Comparison of ENCODE assay signal across 2 cellular contexts in the genomic region with DNA sequence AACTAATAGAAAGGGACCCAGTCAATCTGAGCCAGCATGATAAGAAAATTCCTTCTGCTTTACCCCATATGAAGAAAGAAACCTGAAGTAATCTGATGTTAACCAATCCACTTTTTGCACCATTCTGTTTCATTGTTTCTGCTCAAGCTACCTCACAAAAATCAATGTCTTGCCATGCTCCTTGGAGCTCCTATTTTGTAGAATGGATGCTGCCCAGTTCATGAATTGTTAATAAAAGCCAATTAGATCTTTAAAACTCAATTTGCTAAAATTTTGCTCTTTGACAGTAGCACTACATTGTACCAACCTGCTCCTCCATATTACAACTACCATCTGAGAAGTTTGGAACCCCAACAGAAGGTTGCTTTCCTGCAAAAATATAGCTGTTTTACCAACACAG.
TF ChIP-seq lines count a peak whose summit lies in the region.

No MANE protein-coding gene starts in this region.

TF ChIP-seq in HEK293, 187 proteins besides CTCF, POLR2A, EP300 and RAD21:
- TF ChIP-seq, protein P1, sequence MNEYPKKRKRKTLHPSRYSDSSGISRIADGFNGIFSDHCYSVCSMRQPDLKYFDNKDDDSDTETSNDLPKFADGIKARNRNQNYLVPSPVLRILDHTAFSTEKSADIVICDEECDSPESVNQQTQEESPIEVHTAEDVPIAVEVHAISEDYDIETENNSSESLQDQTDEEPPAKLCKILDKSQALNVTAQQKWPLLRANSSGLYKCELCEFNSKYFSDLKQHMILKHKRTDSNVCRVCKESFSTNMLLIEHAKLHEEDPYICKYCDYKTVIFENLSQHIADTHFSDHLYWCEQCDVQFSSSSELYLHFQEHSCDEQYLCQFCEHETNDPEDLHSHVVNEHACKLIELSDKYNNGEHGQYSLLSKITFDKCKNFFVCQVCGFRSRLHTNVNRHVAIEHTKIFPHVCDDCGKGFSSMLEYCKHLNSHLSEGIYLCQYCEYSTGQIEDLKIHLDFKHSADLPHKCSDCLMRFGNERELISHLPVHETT (tag by site-specific recombination; IDR thresholded peaks at IDR 0.05), result no peak
- peak; percentile 99 for TF ChIP-seq ZNF549 (tag by site-specific recombination; IDR thresholded peaks at IDR 0.05)
- no peak for TF ChIP-seq ZXDB (tag by site-specific recombination; IDR thresholded peaks at IDR 0.05)
- TF ChIP-seq REPIN1 (tag by site-specific recombination; IDR thresholded peaks at IDR 0.05; ENCODE audit: low read depth), result no peak
- TF ChIP-seq ZNF48 (tag by site-specific recombination; IDR thresholded peaks at IDR 0.05), result no peak
- no peak for TF ChIP-seq ZNF747 (tag by site-specific recombination; IDR thresholded peaks at IDR 0.05)
- TF ChIP-seq ZNF175 (tag by site-specific recombination; IDR thresholded peaks at IDR 0.05), result no peak

TF ChIP-seq in H1, 55 proteins besides CTCF, POLR2A, EP300 and RAD21 (continued from another document):
- TF ChIP-seq CREB1 (IDR thresholded peaks at IDR 0.05) (no peak), RBBP5 (IDR thresholded peaks at IDR 0.05; ENCODE audit: borderline replicate concordance, low read depth, low read length) (no peak)
- TF ChIP-seq, protein P2, sequence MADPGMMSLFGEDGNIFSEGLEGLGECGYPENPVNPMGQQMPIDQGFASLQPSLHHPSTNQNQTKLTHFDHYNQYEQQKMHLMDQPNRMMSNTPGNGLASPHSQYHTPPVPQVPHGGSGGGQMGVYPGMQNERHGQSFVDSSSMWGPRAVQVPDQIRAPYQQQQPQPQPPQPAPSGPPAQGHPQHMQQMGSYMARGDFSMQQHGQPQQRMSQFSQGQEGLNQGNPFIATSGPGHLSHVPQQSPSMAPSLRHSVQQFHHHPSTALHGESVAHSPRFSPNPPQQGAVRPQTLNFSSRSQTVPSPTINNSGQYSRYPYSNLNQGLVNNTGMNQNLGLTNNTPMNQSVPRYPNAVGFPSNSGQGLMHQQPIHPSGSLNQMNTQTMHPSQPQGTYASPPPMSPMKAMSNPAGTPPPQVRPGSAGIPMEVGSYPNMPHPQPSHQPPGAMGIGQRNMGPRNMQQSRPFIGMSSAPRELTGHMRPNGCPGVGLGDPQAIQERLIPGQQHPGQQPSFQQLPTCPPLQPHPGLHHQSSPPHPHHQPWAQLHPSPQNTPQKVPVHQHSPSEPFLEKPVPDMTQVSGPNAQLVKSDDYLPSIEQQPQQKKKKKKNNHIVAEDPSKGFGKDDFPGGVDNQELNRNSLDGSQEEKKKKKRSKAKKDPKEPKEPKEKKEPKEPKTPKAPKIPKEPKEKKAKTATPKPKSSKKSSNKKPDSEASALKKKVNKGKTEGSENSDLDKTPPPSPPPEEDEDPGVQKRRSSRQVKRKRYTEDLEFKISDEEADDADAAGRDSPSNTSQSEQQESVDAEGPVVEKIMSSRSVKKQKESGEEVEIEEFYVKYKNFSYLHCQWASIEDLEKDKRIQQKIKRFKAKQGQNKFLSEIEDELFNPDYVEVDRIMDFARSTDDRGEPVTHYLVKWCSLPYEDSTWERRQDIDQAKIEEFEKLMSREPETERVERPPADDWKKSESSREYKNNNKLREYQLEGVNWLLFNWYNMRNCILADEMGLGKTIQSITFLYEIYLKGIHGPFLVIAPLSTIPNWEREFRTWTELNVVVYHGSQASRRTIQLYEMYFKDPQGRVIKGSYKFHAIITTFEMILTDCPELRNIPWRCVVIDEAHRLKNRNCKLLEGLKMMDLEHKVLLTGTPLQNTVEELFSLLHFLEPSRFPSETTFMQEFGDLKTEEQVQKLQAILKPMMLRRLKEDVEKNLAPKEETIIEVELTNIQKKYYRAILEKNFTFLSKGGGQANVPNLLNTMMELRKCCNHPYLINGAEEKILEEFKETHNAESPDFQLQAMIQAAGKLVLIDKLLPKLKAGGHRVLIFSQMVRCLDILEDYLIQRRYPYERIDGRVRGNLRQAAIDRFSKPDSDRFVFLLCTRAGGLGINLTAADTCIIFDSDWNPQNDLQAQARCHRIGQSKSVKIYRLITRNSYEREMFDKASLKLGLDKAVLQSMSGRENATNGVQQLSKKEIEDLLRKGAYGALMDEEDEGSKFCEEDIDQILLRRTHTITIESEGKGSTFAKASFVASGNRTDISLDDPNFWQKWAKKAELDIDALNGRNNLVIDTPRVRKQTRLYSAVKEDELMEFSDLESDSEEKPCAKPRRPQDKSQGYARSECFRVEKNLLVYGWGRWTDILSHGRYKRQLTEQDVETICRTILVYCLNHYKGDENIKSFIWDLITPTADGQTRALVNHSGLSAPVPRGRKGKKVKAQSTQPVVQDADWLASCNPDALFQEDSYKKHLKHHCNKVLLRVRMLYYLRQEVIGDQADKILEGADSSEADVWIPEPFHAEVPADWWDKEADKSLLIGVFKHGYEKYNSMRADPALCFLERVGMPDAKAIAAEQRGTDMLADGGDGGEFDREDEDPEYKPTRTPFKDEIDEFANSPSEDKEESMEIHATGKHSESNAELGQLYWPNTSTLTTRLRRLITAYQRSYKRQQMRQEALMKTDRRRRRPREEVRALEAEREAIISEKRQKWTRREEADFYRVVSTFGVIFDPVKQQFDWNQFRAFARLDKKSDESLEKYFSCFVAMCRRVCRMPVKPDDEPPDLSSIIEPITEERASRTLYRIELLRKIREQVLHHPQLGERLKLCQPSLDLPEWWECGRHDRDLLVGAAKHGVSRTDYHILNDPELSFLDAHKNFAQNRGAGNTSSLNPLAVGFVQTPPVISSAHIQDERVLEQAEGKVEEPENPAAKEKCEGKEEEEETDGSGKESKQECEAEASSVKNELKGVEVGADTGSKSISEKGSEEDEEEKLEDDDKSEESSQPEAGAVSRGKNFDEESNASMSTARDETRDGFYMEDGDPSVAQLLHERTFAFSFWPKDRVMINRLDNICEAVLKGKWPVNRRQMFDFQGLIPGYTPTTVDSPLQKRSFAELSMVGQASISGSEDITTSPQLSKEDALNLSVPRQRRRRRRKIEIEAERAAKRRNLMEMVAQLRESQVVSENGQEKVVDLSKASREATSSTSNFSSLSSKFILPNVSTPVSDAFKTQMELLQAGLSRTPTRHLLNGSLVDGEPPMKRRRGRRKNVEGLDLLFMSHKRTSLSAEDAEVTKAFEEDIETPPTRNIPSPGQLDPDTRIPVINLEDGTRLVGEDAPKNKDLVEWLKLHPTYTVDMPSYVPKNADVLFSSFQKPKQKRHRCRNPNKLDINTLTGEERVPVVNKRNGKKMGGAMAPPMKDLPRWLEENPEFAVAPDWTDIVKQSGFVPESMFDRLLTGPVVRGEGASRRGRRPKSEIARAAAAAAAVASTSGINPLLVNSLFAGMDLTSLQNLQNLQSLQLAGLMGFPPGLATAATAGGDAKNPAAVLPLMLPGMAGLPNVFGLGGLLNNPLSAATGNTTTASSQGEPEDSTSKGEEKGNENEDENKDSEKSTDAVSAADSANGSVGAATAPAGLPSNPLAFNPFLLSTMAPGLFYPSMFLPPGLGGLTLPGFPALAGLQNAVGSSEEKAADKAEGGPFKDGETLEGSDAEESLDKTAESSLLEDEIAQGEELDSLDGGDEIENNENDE (IDR thresholded peaks at IDR 0.05; ENCODE audit: insufficient replicate concordance, low read length), result no peak
